Comparison of ENCODE assay signal across 8 cellular contexts in the genomic region with DNA sequence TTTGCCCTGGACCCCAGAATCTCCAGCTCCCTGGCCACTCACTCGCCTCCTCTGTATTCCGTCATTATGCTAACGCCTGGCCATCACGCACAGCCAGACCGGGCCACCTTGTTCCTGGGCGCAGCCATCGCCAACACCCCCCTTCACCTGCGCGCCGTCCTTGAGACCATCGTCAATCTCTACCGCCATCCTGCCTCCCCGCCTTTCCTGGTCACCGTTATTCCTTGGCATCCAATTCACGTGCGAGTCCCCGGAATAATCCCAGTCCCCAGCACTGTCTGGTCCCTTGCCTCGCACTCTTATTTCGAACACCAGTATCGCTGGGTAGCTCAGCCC. TPM values are rescaled to one million over a fixed set of nuclear protein-coding genes. Genes with fewer than 3 reads are reported as not detected.
DNase-seq lines count a peak whose midpoint lies in the region; ATAC-seq and TF ChIP-seq lines count a peak whose summit lies in the region.

No MANE protein-coding gene starts in this region.

- peak in 1 of 2 donors; percentile 1 for ATAC-seq in activated T-cell treated with anti-CD3 and anti-CD28 coated beads, Interleukin-2, amount 50 U/mL, for 4 hours
- peak; percentile 2 for ATAC-seq in gastroesophageal sphincter
- ATAC-seq in HG02870 (IDR thresholded peaks at IDR 0.05; ENCODE audit: unreplicated experiment), result no peak
- no peak for ATAC-seq in HG03025 (IDR thresholded peaks at IDR 0.05; ENCODE audit: low FRiP score, unreplicated experiment)

- no peaks in the 10 kb centered on the region for H3K9me3 Mint-ChIP-seq in activated T-cell treated with anti-CD3 and anti-CD28 coated beads, Interleukin-2, amount 50 U/mL, for 4 hours

- 1% methylated on average over 14 to 19 of the region's 20 CpGs for WGBS in gastroesophageal sphincter (ENCODE audit: low coverage in 1 of 2), 2 donors
- 0% methylated on average over 20 of the region's 20 CpGs for WGBS in prostate gland

- peaks cover 26% of the 10 kb centered on the region for H3K4me1 Mint-ChIP-seq in activated T-cell treated with anti-CD3 and anti-CD28 coated beads, Interleukin-2, amount 50 U/mL, for 4 hours (ENCODE audit: low read depth)

- no peaks in the 10 kb centered on the region for H3K9me3 ChIP-seq in WERI-Rb-1 (ENCODE audit: severe bottlenecking)
- no peaks in the 10 kb centered on the region for H3K9me3 ChIP-seq in gastroesophageal sphincter
- H3K9me3 ChIP-seq in prostate gland, result no peaks in the 10 kb centered on the region

- H3K4me3 Mint-ChIP-seq in activated T-cell treated with anti-CD3 and anti-CD28 coated beads, Interleukin-2, amount 50 U/mL, for 4 hours, result peak overlapping the region; percentile 97

- DNase-seq in activated T-cell treated with anti-CD3 and anti-CD28 coated beads, Interleukin-2, amount 50 U/mL, for 4 hours, result no peak
- no peak for DNase-seq in activated T-cell treated with anti-CD3 and anti-CD28 coated beads, Interleukin-2, amount 50 U/mL, for 1 hour
- DNase-seq in WERI-Rb-1 (no peak), prostate gland (ENCODE audit: low spot score) (no peak), NOMO-1 treated with DMSO at 0.1 percent for 48 hours (lab: John Stamatoyannopoulos, UW; ENCODE audit: unreplicated experiment) (no peak)

- peaks cover 0 to 28% (median 6%) of the 10 kb centered on the region in 3 donors for H3K4me1 ChIP-seq in gastroesophageal sphincter
- no peaks in the 10 kb centered on the region for H3K4me1 ChIP-seq in prostate gland (replicated peaks)

- H3K27me3 ChIP-seq in WERI-Rb-1 (ENCODE audit: insufficient read depth, low read depth, severe bottlenecking) (no peaks in the 10 kb centered on the region), gastroesophageal sphincter (no peaks in the 10 kb centered on the region), prostate gland (replicated peaks; ENCODE audit: insufficient read depth) (no peaks in the 10 kb centered on the region)

- TF ChIP-seq CTCF in WERI-Rb-1 (IDR thresholded peaks at IDR 0.05; ENCODE audit: low read depth, low read length), result no peak
- no peak for TF ChIP-seq CTCF in gastroesophageal sphincter (IDR thresholded peaks at IDR 0.05)
- no peak for TF ChIP-seq CTCF in prostate gland (IDR thresholded peaks at IDR 0.05)

- peaks cover 6% of the 10 kb centered on the region for H3K36me3 Mint-ChIP-seq in activated T-cell treated with anti-CD3 and anti-CD28 coated beads, Interleukin-2, amount 50 U/mL, for 4 hours (ENCODE audit: insufficient read depth)

- H3K4me3 ChIP-seq in WERI-Rb-1 (ENCODE audit: low read depth, low read length) (peak overlapping the region; percentile 96), gastroesophageal sphincter (peak overlapping the region; percentile 51 to 86), prostate gland (peak overlapping the region; percentile 58 to 60)

- TF ChIP-seq EP300 in gastroesophageal sphincter (IDR thresholded peaks at IDR 0.05), result no peak

- no peaks in the 10 kb centered on the region for H3K27me3 Mint-ChIP-seq in activated T-cell treated with anti-CD3 and anti-CD28 coated beads, Interleukin-2, amount 50 U/mL, for 4 hours (ENCODE audit: low read depth)

- peak overlapping the region; percentile 80 for H3K27ac ChIP-seq in WERI-Rb-1
- peak overlapping the region; percentile 54 to 95 (median 86) for H3K27ac ChIP-seq in gastroesophageal sphincter
- H3K27ac ChIP-seq in prostate gland, result peak overlapping the region; percentile 82

- intact Hi-C loops in prostate gland (cut with DNase I), result loop anchor here (2.0 to 10.0 kb wide), 3 partner anchors 19 to 109 kb away; partner anchors contain the start of genes HSD3B7, ZNF646 and ZNF668

- no peak for TF ChIP-seq POLR2A in gastroesophageal sphincter (IDR thresholded peaks at IDR 0.05)
- no peak for TF ChIP-seq POLR2A in prostate gland (IDR thresholded peaks at IDR 0.05)

- peaks cover 30% of the 10 kb centered on the region for H3K36me3 ChIP-seq in WERI-Rb-1
- peaks cover 0 to 31% of the 10 kb centered on the region in 2 donors for H3K36me3 ChIP-seq in gastroesophageal sphincter
- H3K36me3 ChIP-seq in prostate gland, result peaks cover 0 to 3% of the 10 kb centered on the region in 2 donors

RNA-seq across cellular contexts. Expression of gene VKORC1, which starts 0.5 kb away (rescaled TPM):
- total RNA-seq in activated T-cell treated with anti-CD3 and anti-CD28 coated beads, Interleukin-2, amount 50 U/mL, for 4 hours, result 10 to 100 TPM; 62.8 to 63.8 (median 63.5) TPM
- total RNA-seq in gastroesophageal sphincter (100 to 1,000 TPM in 3 of 4 donors, 10 to 100 TPM in 1; 93.6 to 119 (median 107) TPM), prostate gland (100 to 1,000 TPM; 106 to 175 TPM)

RNA-seq across cellular contexts. Expression of gene PRSS53, which starts 5.3 kb away (rescaled TPM):
- total RNA-seq in activated T-cell treated with anti-CD3 and anti-CD28 coated beads, Interleukin-2, amount 50 U/mL, for 4 hours, result 1 to 10 TPM; 4.6 to 5.6 (median 4.9) TPM
- total RNA-seq in gastroesophageal sphincter, result 1 to 10 TPM in 3 of 4 donors, under 1 TPM in 1; 0.25 to 4.4 (median 2.6) TPM
- 1 to 10 TPM; 2.5 TPM for total RNA-seq in prostate gland

RNA-seq across cellular contexts. Expression of gene BCKDK, which starts 14.1 kb away (rescaled TPM):
- 10 to 100 TPM; 41.9 to 46.5 (median 43.2) TPM for total RNA-seq in activated T-cell treated with anti-CD3 and anti-CD28 coated beads, Interleukin-2, amount 50 U/mL, for 4 hours
- total RNA-seq in gastroesophageal sphincter (10 to 100 TPM; 26.5 to 70.2 (median 39.8) TPM), prostate gland (10 to 100 TPM; 78.5 to 80.6 TPM)

RNA-seq across cellular contexts. Expression of gene ZNF646, which starts 19.8 kb away (rescaled TPM):
- total RNA-seq in activated T-cell treated with anti-CD3 and anti-CD28 coated beads, Interleukin-2, amount 50 U/mL, for 4 hours, result 10 to 100 TPM; 22.3 to 26.1 (median 22.7) TPM
- total RNA-seq in gastroesophageal sphincter, result 10 to 100 TPM; 10.9 to 16.9 (median 13.6) TPM
- 10 to 100 TPM; 26.3 to 33.7 TPM for total RNA-seq in prostate gland

RNA-seq across cellular contexts. Expression of gene ZNF668, which starts 20.0 kb away (rescaled TPM):
- total RNA-seq in activated T-cell treated with anti-CD3 and anti-CD28 coated beads, Interleukin-2, amount 50 U/mL, for 4 hours, result 10 to 100 TPM; 18.1 to 19.4 (median 19.2) TPM
- total RNA-seq in gastroesophageal sphincter (10 to 100 TPM in 3 of 4 donors, 1 to 10 TPM in 1; 8.6 to 22.5 (median 12.6) TPM), prostate gland (10 to 100 TPM; 15.6 to 21.4 TPM)
